Comparison of ENCODE assay signal across 19 cellular contexts in genomic region chr12:10715491-10715890, GRCh38. TPM values are rescaled to one million over a fixed set of nuclear protein-coding genes. Genes with fewer than 3 reads are reported as not detected.
DNase-seq lines count a peak whose midpoint lies in the region; ATAC-seq and TF ChIP-seq lines count a peak whose summit lies in the region.
"Had no signal": no experiment of that assay in that cellular context is flagged by ENCODE, and none has a peak within 500 bp of the region (broad histone marks: within the 10 kb centered on the region; RNA-seq: fewer than 3 reads in every experiment).

No MANE protein-coding gene starts in this region.

- POLR2A ChIA-PET in activated CD4-positive, alpha-beta T cell treated with anti-CD3 and anti-CD28 coated beads, Interleukin-2, amount 10 ng/mL, durations not matched to agents 7 days and 5 days (lab: Charles Lee), result no interaction called here
- POLR2A ChIA-PET in Panc1 (lab: Charles Lee), result no interaction called here

- no TSS peak for BruUV-seq in Panc1 (replicated peaks; lab: Mats Ljungman, UMichigan)

- no peak overlapping the region for H3K4me3 Mint-ChIP-seq in activated CD4-positive, alpha-beta T cell treated with anti-CD3 and anti-CD28 coated beads, Interleukin-2, amount 10 ng/mL, durations not matched to agents 7 days and 5 days
- H3K4me3 Mint-ChIP-seq in chondrocyte (ENCODE audit: unreplicated experiment), result no peak overlapping the region
- no peak overlapping the region for H3K4me3 Mint-ChIP-seq in stimulated activated naive B cell treated with anti-CD40 and anti-IgM and Interleukin-4, amounts not matched to agents 10 μg/mL and 1 μg/mL and 100 μg/mL, for 72 hours
- H3K4me3 Mint-ChIP-seq: CD14-positive monocyte; natural killer cell treated with Interleukin-12 subunit alpha and Interleukin-12 subunit beta and Interleukin-15 and Interleukin-18, amount 100 ng/mL, for 72 hours had no signal

- no peak for ATAC-seq in Panc1
- ATAC-seq in stimulated activated naive B cell treated with anti-CD40 and anti-IgM and Interleukin-4, amounts not matched to agents 10 μg/mL and 1 μg/mL and 100 μg/mL, for 72 hours (replicated peaks), result no peak
- ATAC-seq: natural killer cell treated with Interleukin-12 subunit alpha and Interleukin-12 subunit beta and Interleukin-15 and Interleukin-18, amount 100 ng/mL, for 72 hours had no signal

- peaks cover 31% of the 10 kb centered on the region for H3K36me3 ChIP-seq in Panc1 (ENCODE audit: control insufficient read depth, insufficient read depth, low read length)

- H3K27ac Mint-ChIP-seq in activated CD4-positive, alpha-beta T cell treated with anti-CD3 and anti-CD28 coated beads, Interleukin-2, amount 10 ng/mL, durations not matched to agents 7 days and 5 days, result no peak overlapping the region
- H3K27ac Mint-ChIP-seq in chondrocyte (ENCODE audit: unreplicated experiment), result peak overlapping the region; percentile 96
- H3K27ac Mint-ChIP-seq in stimulated activated naive B cell treated with anti-CD40 and anti-IgM and Interleukin-4, amounts not matched to agents 10 μg/mL and 1 μg/mL and 100 μg/mL, for 72 hours, result peak overlapping the region; percentile 44
- H3K27ac Mint-ChIP-seq: CD14-positive monocyte; natural killer cell treated with Interleukin-12 subunit alpha and Interleukin-12 subunit beta and Interleukin-15 and Interleukin-18, amount 100 ng/mL, for 72 hours had no signal

- no peaks in the 10 kb centered on the region for H3K9me3 Mint-ChIP-seq in activated CD4-positive, alpha-beta T cell treated with anti-CD3 and anti-CD28 coated beads, Interleukin-2, amount 10 ng/mL, durations not matched to agents 7 days and 5 days
- H3K9me3 Mint-ChIP-seq in chondrocyte (ENCODE audit: low read depth), result no peaks in the 10 kb centered on the region
- H3K9me3 Mint-ChIP-seq in stimulated activated naive B cell treated with anti-CD40 and anti-IgM and Interleukin-4, amounts not matched to agents 10 μg/mL and 1 μg/mL and 100 μg/mL, for 72 hours, result no peaks in the 10 kb centered on the region
- H3K9me3 Mint-ChIP-seq: CD14-positive monocyte; natural killer cell treated with Interleukin-12 subunit alpha and Interleukin-12 subunit beta and Interleukin-15 and Interleukin-18, amount 100 ng/mL, for 72 hours had no signal

- CTCF ChIA-PET in activated CD4-positive, alpha-beta T cell treated with anti-CD3 and anti-CD28 coated beads, Interleukin-2, amount 10 ng/mL, durations not matched to agents 7 days and 5 days (lab: Charles Lee), result no interaction called here
- CTCF ChIA-PET in Panc1 (lab: Charles Lee), result no interaction called here

- intact Hi-C loops in Panc1 (cut with micrococcal nuclease; ENCODE audit: unreplicated experiment), result no loop called here

- TF ChIP-seq CTCF in Panc1 (IDR thresholded peaks at IDR 0.05) (no peak), chondrocyte (IDR thresholded peaks at IDR 0.05) (no peak)

- H3K4me1 Mint-ChIP-seq in activated CD4-positive, alpha-beta T cell treated with anti-CD3 and anti-CD28 coated beads, Interleukin-2, amount 10 ng/mL, durations not matched to agents 7 days and 5 days, result peaks cover 29% of the 10 kb centered on the region
- peaks cover 50% of the 10 kb centered on the region for H3K4me1 Mint-ChIP-seq in chondrocyte (ENCODE audit: low read depth)
- peaks cover 10 to 31% of the 10 kb centered on the region in 2 donors for H3K4me1 Mint-ChIP-seq in stimulated activated naive B cell treated with anti-CD40 and anti-IgM and Interleukin-4, amounts not matched to agents 10 μg/mL and 1 μg/mL and 100 μg/mL, for 72 hours

- no peak overlapping the region for H3K4me3 ChIP-seq in Panc1 (ENCODE audit: low read depth in 2 of 2, low read length in 2 of 2)
- H3K4me3 ChIP-seq: adrenal gland, lung, thoracic aorta had no signal

- DNase-seq in activated CD4-positive, alpha-beta T cell treated with anti-CD3 and anti-CD28 coated beads, Interleukin-2, amount 10 ng/mL, durations not matched to agents 7 days and 5 days, result peak; percentile 31
- no peak for DNase-seq in activated CD4-positive, alpha-beta T cell treated with anti-CD3 and anti-CD28 coated beads, Interleukin-2, amount 50 U/mL, for 1 hour
- DNase-seq in Panc1 (ENCODE audit: low read depth, low spot score), result no peak
- no peak for DNase-seq in chondrocyte (ENCODE audit: low spot score)
- DNase-seq in stimulated activated naive B cell treated with anti-CD40 and anti-IgM and Interleukin-4, amounts not matched to agents 10 μg/mL and 1 μg/mL and 100 μg/mL, for 72 hours, result no peak
- no peak for DNase-seq in SIG-M5 treated with dmso at 0.1 percent for 504 hours (lab: John Stamatoyannopoulos, UW; ENCODE audit: unreplicated experiment)
- DNase-seq in DMS79 treated with DMSO at 0.1 percent for 48 hours (lab: John Stamatoyannopoulos, UW), result no peak
- DNase-seq in GOT3 (lab: John Stamatoyannopoulos, UW), result no peak
- DNase-seq: adrenal gland, cerebellar nuclear complex, EL, NCI-H1694 treated with DMSO at 0.1 percent for 48 hours, NCI-H446, retina, SK-N-SH had no signal

- peak overlapping the region; percentile 66; the same call in 1 of the 2 replicates for H3K27ac ChIP-seq in Panc1 (ENCODE audit: low read length)

- in situ Hi-C loops in Panc1 (cut with HindIII; ENCODE audit: low pct_unique_long_range_greater_than_20kb, low sequenced_read_pairs), result no loop called here

- no peaks in the 10 kb centered on the region for H3K9me3 ChIP-seq in Panc1 (ENCODE audit: control insufficient read depth, insufficient read depth, low read depth, low read length)
- H3K9me3 ChIP-seq: adrenal gland, SK-N-SH, thoracic aorta had no signal

- H3K27me3 ChIP-seq in Panc1 (ENCODE audit: control insufficient read depth, insufficient read depth, low read length), result no peaks in the 10 kb centered on the region
- H3K27me3 ChIP-seq: adrenal gland had no signal

- H3K4me1 ChIP-seq in Panc1 (ENCODE audit: control insufficient read depth, insufficient read depth, low read length), result peaks cover 45% of the 10 kb centered on the region

- peaks cover 21% of the 10 kb centered on the region for H3K36me3 Mint-ChIP-seq in activated CD4-positive, alpha-beta T cell treated with anti-CD3 and anti-CD28 coated beads, Interleukin-2, amount 10 ng/mL, durations not matched to agents 7 days and 5 days (ENCODE audit: low read depth)
- peaks cover 29% of the 10 kb centered on the region for H3K36me3 Mint-ChIP-seq in chondrocyte (ENCODE audit: low read depth)
- peaks cover 12 to 35% of the 10 kb centered on the region in 2 donors for H3K36me3 Mint-ChIP-seq in stimulated activated naive B cell treated with anti-CD40 and anti-IgM and Interleukin-4, amounts not matched to agents 10 μg/mL and 1 μg/mL and 100 μg/mL, for 72 hours

- H3K27me3 Mint-ChIP-seq in activated CD4-positive, alpha-beta T cell treated with anti-CD3 and anti-CD28 coated beads, Interleukin-2, amount 10 ng/mL, durations not matched to agents 7 days and 5 days, result peaks cover 7% of the 10 kb centered on the region
- H3K27me3 Mint-ChIP-seq in chondrocyte (ENCODE audit: low read depth), result no peaks in the 10 kb centered on the region
- H3K27me3 Mint-ChIP-seq in stimulated activated naive B cell treated with anti-CD40 and anti-IgM and Interleukin-4, amounts not matched to agents 10 μg/mL and 1 μg/mL and 100 μg/mL, for 72 hours, result no peaks in the 10 kb centered on the region

RNA-seq across cellular contexts. Expression of gene YBX3, which starts 7.6 kb away (rescaled TPM):
- 10 to 100 TPM; 27.1 to 31.4 TPM for total RNA-seq in activated CD4-positive, alpha-beta T cell treated with anti-CD3 and anti-CD28 coated beads, Interleukin-2, amount 10 ng/mL, durations not matched to agents 7 days and 5 days
- total RNA-seq in Panc1 (2021; ENCODE audit: unreplicated experiment) (155 TPM), chondrocyte (249 to 281 TPM (median 267 TPM) in 3 replicates)
- 120 TPM for polyA plus RNA-seq in Panc1 (2012; ENCODE audit: insufficient read length)

RNA-seq across cellular contexts. Expression of gene STYK1, which starts 41.6 kb away (rescaled TPM):
- total RNA-seq in activated CD4-positive, alpha-beta T cell treated with anti-CD3 and anti-CD28 coated beads, Interleukin-2, amount 10 ng/mL, durations not matched to agents 7 days and 5 days, result under 1 TPM; 0.17 to 0.35 TPM
- total RNA-seq in Panc1 (2021; ENCODE audit: unreplicated experiment) (0.85 TPM), chondrocyte (0.12 to 0.31 TPM (median 0.15 TPM) in 3 replicates)
- polyA plus RNA-seq in Panc1 (2012; ENCODE audit: insufficient read length), result 0.58 TPM
- total RNA-seq: adrenal gland, thoracic aorta had no signal
- polyA plus RNA-seq: CD14-positive monocyte, SK-N-SH had no signal
